21 cellular contexts compared by ENCODE assay signal in genomic region chr11:93604276-93604675, GRCh38. TPM values are rescaled to one million over a fixed set of nuclear protein-coding genes. Genes with fewer than 3 reads are reported as not detected.
A peak's percentile ranks its signal among the peaks of the same experiment; 100 is the strongest.
DNase-seq lines count a peak whose midpoint lies in the region; ATAC-seq and TF ChIP-seq lines count a peak whose summit lies in the region.
"Had no signal": no experiment of that assay in that cellular context is flagged by ENCODE, and none has a peak within 500 bp of the region (broad histone marks: within the 10 kb centered on the region; RNA-seq: fewer than 3 reads in every experiment).

No MANE protein-coding gene starts in this region.

- DNase-seq in SIG-M5 treated with dmso at 0.1 percent for 504 hours (lab: John Stamatoyannopoulos, UW; ENCODE audit: unreplicated experiment) (peak; percentile 74), SIG-M5 (lab: John Stamatoyannopoulos, UW) (no peak), NOMO-1 treated with DMSO at 0.1 percent for 48 hours (lab: John Stamatoyannopoulos, UW; ENCODE audit: unreplicated experiment) (peak; percentile 92), SKM-1 (lab: John Stamatoyannopoulos, UW; ENCODE audit: unreplicated experiment) (peak; percentile 54), WERI-Rb-1 (no peak), hippocampal formation (lab: John Stamatoyannopoulos, UW) (no peak), mesenteric fat pad (ENCODE audit: low spot score) (no peak)
- DNase-seq: CD4-positive, alpha-beta T cell; H7; KBM-7; MM.1S; NCI-H1105 treated with DMSO at 0.1 percent for 48 hours; NCI-H146; NCI-H1930; NCI-H446; NCI-H524 treated with DMSO at 0.1 percent for 48 hours; NCI-H774; SW 1271 had no signal

- H3K36me3 ChIP-seq in WERI-Rb-1, result no peaks in the 10 kb centered on the region

- H3K27me3 ChIP-seq in WERI-Rb-1 (ENCODE audit: insufficient read depth, low read depth, severe bottlenecking), result no peaks in the 10 kb centered on the region

- H3K9me3 ChIP-seq in WERI-Rb-1 (ENCODE audit: severe bottlenecking), result no peaks in the 10 kb centered on the region

- H3K27ac ChIP-seq in WERI-Rb-1, result no peak overlapping the region
- H3K27ac ChIP-seq: 22Rv1 had no signal

- H3K4me3 ChIP-seq in WERI-Rb-1 (ENCODE audit: low read depth, low read length), result no peak overlapping the region

- no peak for ATAC-seq in HG02852 (IDR thresholded peaks at IDR 0.05; ENCODE audit: unreplicated experiment)
- ATAC-seq: Right ventricle myocardium inferior had no signal

- TF ChIP-seq CTCF in WERI-Rb-1 (IDR thresholded peaks at IDR 0.05; ENCODE audit: low read depth, low read length), result no peak

RNA-seq across cellular contexts. Expression of gene CEP295, which starts 57.2 kb away (rescaled TPM):
- total RNA-seq in mesenteric fat pad, result 6.6 TPM

Comparison
In these comparisons a context has a peak if more than half of its experiments do, and no peak if none do; other contexts are left out.
1. DNase-seq: peak in SIG-M5 treated with dmso at 0.1 percent for 504 hours (single experiment), NOMO-1 treated with DMSO at 0.1 percent for 48 hours (single experiment) and SKM-1 (single experiment); none in SIG-M5 (single experiment), WERI-Rb-1 (single experiment), hippocampal formation (0 of 2) and mesenteric fat pad (single experiment).